Comparison of ENCODE assay signal across 10 cellular contexts in the genomic region with DNA sequence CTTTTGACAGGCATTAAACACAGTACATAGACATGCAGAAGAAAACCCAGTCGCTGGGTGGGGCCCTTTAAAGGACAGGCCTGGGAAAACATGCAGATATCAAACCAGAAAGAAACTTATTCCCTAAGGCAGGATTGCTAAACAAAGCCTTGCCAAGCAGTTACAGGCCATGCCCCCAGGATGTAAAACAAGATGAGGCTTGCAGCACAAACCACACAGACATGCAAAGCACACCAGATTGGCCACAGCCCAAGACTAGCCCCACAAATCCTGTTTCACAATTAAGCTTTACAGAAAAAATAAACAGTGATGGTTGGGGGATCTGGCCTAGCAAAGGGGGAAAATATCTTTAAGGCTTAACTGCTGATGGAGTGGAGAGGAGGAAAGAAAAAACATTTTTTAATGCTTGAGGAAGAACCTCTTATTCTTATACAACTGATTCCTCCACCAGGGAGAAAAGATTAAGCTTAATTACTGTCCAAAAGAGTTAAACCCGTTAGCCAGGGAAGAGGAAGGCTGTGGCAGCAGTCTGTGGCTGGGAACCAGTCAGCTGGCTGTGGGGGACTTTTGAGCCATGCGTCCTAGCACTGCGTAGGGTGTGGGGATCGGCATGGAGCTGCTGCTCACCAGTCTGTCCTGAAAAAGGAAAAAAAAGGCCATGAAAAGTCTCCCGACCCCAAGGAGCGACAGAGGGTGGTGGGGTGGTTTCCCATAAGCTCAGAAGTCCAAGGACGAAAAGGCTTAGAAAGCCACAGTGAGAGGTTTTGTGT. TPM values are rescaled to one million over a fixed set of nuclear protein-coding genes. Genes with fewer than 3 reads are reported as not detected.
DNase-seq lines count a peak whose midpoint lies in the region; ATAC-seq, FAIRE-seq and TF ChIP-seq lines count a peak whose summit lies in the region.
"Had no signal": no experiment of that assay in that cellular context is flagged by ENCODE, and none has a peak within 500 bp of the region (broad histone marks: within the 10 kb centered on the region; RNA-seq: fewer than 3 reads in every experiment).

No MANE protein-coding gene starts in this region.

- DNase-seq in astrocyte of the hippocampus (ENCODE audit: low read depth, low spot score) (peak; percentile 52), prostate gland (ENCODE audit: low spot score) (peak; percentile 39), urothelium cell line (ENCODE audit: low spot score) (no peak)
- DNase-seq in activated CD4-positive, CD25-positive, alpha-beta regulatory T cell (lab: John Stamatoyannopoulos, UW), result no peak
- DNase-seq: WERI-Rb-1 had no signal

- H3K27me3 Mint-ChIP-seq in activated T-helper 17 cell treated with anti-CD3 and anti-CD28 coated beads, Interleukin-2, amount 50 U/mL, for 72 hours, result peaks cover 6% of the 10 kb centered on the region

- intact Hi-C loops in prostate gland (cut with DNase I), result no loop called here

- H3K4me3 Mint-ChIP-seq in activated T-helper 17 cell treated with anti-CD3 and anti-CD28 coated beads, Interleukin-2, amount 50 U/mL, for 72 hours, result no peak overlapping the region

- no peaks in the 10 kb centered on the region for H3K4me1 ChIP-seq in prostate gland (replicated peaks)

- H3K27me3 ChIP-seq in prostate gland (replicated peaks; ENCODE audit: insufficient read depth), result no peaks in the 10 kb centered on the region

- FAIRE-seq in urothelium cell line (lab: Jason Lieb, UNC), result no peak

- no peak overlapping the region for H3K4me3 ChIP-seq in prostate gland

- ATAC-seq in GM19395 (IDR thresholded peaks at IDR 0.05; ENCODE audit: unreplicated experiment), result peak; percentile 52
- peak; percentile 50 for ATAC-seq in HG03469 (IDR thresholded peaks at IDR 0.05; ENCODE audit: unreplicated experiment)
- no peak for ATAC-seq in activated T-helper 17 cell treated with anti-CD3 and anti-CD28 coated beads, Interleukin-2, amount 50 U/mL, for 72 hours (replicated peaks)
- ATAC-seq in HG03521 (IDR thresholded peaks at IDR 0.05; ENCODE audit: unreplicated experiment), result no peak

- TF ChIP-seq POLR2A in prostate gland (IDR thresholded peaks at IDR 0.05), result no peak

- no peaks in the 10 kb centered on the region for H3K36me3 Mint-ChIP-seq in activated T-helper 17 cell treated with anti-CD3 and anti-CD28 coated beads, Interleukin-2, amount 50 U/mL, for 72 hours (ENCODE audit: low read depth)

- no peak overlapping the region for H3K27ac Mint-ChIP-seq in activated T-helper 17 cell treated with anti-CD3 and anti-CD28 coated beads, Interleukin-2, amount 50 U/mL, for 72 hours

- TF ChIP-seq CTCF in prostate gland (IDR thresholded peaks at IDR 0.05), result no peak

- no peak overlapping the region for H3K27ac ChIP-seq in prostate gland
- H3K27ac ChIP-seq: WERI-Rb-1 had no signal

- WGBS in prostate gland, result 54% methylated on average over 8 of the region's 8 CpGs

- H3K9me3 ChIP-seq in prostate gland, result no peaks in the 10 kb centered on the region

- H3K36me3 ChIP-seq in prostate gland, result no peaks in the 10 kb centered on the region
- H3K36me3 ChIP-seq: WERI-Rb-1 had no signal

- H3K9me3 Mint-ChIP-seq in activated T-helper 17 cell treated with anti-CD3 and anti-CD28 coated beads, Interleukin-2, amount 50 U/mL, for 72 hours, result no peaks in the 10 kb centered on the region

- no peaks in the 10 kb centered on the region for H3K4me1 Mint-ChIP-seq in activated T-helper 17 cell treated with anti-CD3 and anti-CD28 coated beads, Interleukin-2, amount 50 U/mL, for 72 hours

RNA-seq across cellular contexts. Expression of gene COL19A1, which starts 28.4 kb away (rescaled TPM):
- under 1 TPM; 0.14 to 0.45 TPM for total RNA-seq in prostate gland
- 1 to 10 TPM in 1 of 2 donors, under 1 TPM in 1; 0.48 to 1.3 TPM for total RNA-seq in activated T-helper 17 cell treated with anti-CD3 and anti-CD28 coated beads, Interleukin-2, amount 50 U/mL, for 72 hours
- total RNA-seq: glomerular endothelial cell had no signal

Comparison
In these comparisons a context has a peak if more than half of its experiments do, and no peak if none do; other contexts are left out.
1. ATAC-seq: peak in GM19395 (single experiment) and HG03469 (single experiment); none in activated T-helper 17 cell treated with anti-CD3 and anti-CD28 coated beads, Interleukin-2, amount 50 U/mL, for 72 hours (single experiment) and HG03521 (single experiment).
2. DNase-seq: peak in astrocyte of the hippocampus (single experiment) and prostate gland (single experiment); none in activated CD4-positive, CD25-positive, alpha-beta regulatory T cell (0 of 4) and urothelium cell line (single experiment).